In genomic region chr17:39011907-39012468, GRCh38 we compare ENCODE assay signal across 26 cellular contexts. TPM values are rescaled to one million over a fixed set of nuclear protein-coding genes. Genes with fewer than 3 reads are reported as not detected.
A peak's percentile ranks its signal among the peaks of the same experiment; 100 is the strongest.
DNase-seq lines count a peak whose midpoint lies in the region; ATAC-seq, FAIRE-seq and TF ChIP-seq lines count a peak whose summit lies in the region.
"Had no signal": no experiment of that assay in that cellular context is flagged by ENCODE, and none has a peak within 500 bp of the region (broad histone marks: within the 10 kb centered on the region; RNA-seq: fewer than 3 reads in every experiment).

No MANE protein-coding gene starts in this region.

- no peak overlapping the region for H3K14ac ChIP-seq in H9 (ENCODE audit: insufficient read depth, low read length)

- no peaks in the 10 kb centered on the region for H3K23me2 ChIP-seq in H9 (ENCODE audit: insufficient read length, low read depth, low read length, poor library complexity, severe bottlenecking)

- no peak overlapping the region for H3K18ac ChIP-seq in H9 (ENCODE audit: insufficient read length, low read depth, low read length)

- intact Hi-C loops in K562 (cut with micrococcal nuclease), result no loop called here

- H3K36me3 ChIP-seq in K562 (ENCODE audit: control insufficient read depth, insufficient read depth, low read length) (no peaks in the 10 kb centered on the region), iPS-15b (ENCODE audit: control insufficient read depth, insufficient read depth, low read length) (no peaks in the 10 kb centered on the region)
- H3K36me3 ChIP-seq: heart right ventricle, prostate gland, SJCRH30 had no signal

- H3K4me2 ChIP-seq in H9 (ENCODE audit: insufficient read depth, insufficient read length, low read length), result peak overlapping the region; percentile 35
- H3K4me2 ChIP-seq in K562 (ENCODE audit: insufficient read depth, low read length), result no peak overlapping the region

- no CpG with 5 or more reads among the region's 14 CpGs for WGBS in H9 (ENCODE audit: extremely low coverage, insufficient read length, low lambda C conversion rate)
- WGBS in K562 (ENCODE audit: insufficient coverage, low coverage, missing lambda C conversion rate), result 66% methylated on average over 12 of the region's 14 CpGs

- H2AK5ac ChIP-seq in H9 (ENCODE audit: insufficient read length, low read length), result no peak overlapping the region

- H3K9me3 Mint-ChIP-seq in H9, result peaks cover 0 to 7% of the 10 kb centered on the region in 2 experiments; a peak in 1 of 5 replicates
- no peaks in the 10 kb centered on the region for H3K9me3 Mint-ChIP-seq in progenitor cell of endocrine pancreas (ENCODE audit: low read depth)
- H3K9me3 Mint-ChIP-seq: activated CD4-positive, alpha-beta T cell treated with anti-CD3 and anti-CD28 coated beads, Interleukin-2, amount 10 ng/mL, durations not matched to agents 24 days and 14 days; activated T-helper 2 cell treated with anti-CD3 and anti-CD28 coated beads, Interferon-gamma antibody, Interleukin-2, Interleukin-4, amounts not matched to agents 10 μg/mL and 5 μg/mL and 100 μg/mL, durations not matched to agents 14 hours and 24 hours and 36 hours; mesothelial cell of epicardium; natural killer cell; stimulated activated memory B cell treated with anti-CD40 and anti-IgM and Interleukin-4, amounts not matched to agents 10 μg/mL and 1 μg/mL and 100 μg/mL, for 72 hours had no signal

- H3K27ac ChIP-seq in H9 (ENCODE audit: insufficient read length, low read depth, low read length) (no peak overlapping the region), K562 (ENCODE audit: extremely low read depth, low read depth, low read length) (no peak overlapping the region)
- H3K27ac ChIP-seq: heart right ventricle, prostate gland, SJCRH30, testis had no signal

- POLR2A ChIA-PET in K562 (lab: Yijun Ruan, JAX), result interaction anchor here (0.7 to 1.0 kb wide), 2 partner anchors 10 to 17 kb away, joined by 3 to 5 read pairs; no protein-coding TSS in a partner anchor

- no peak overlapping the region for H3K4ac ChIP-seq in H9 (ENCODE audit: low read depth, low read length)

- no peak for TF ChIP-seq RAD21 in K562 (CRISPR knock-in tag; conservative IDR thresholded peaks at IDR 0.05 in 1 of 2, IDR thresholded peaks at IDR 0.05 in 1 of 2)

- H3K79me2 ChIP-seq in H9 (ENCODE audit: insufficient read depth, low read length) (no peaks in the 10 kb centered on the region), K562 (ENCODE audit: control insufficient read depth, insufficient read depth, low read length) (no peaks in the 10 kb centered on the region)

- H3K4me1 ChIP-seq in H9 (ENCODE audit: insufficient read depth, low read length) (no peaks in the 10 kb centered on the region; the same call in 1 of the 2 replicates), K562 (replicated peaks in 1 of 2; ENCODE audit: control insufficient read depth in 2 of 2, insufficient read depth in 2 of 2, low read length in 2 of 2) (peaks cover 18 to 42% of the 10 kb centered on the region in 2 experiments), iPS-15b (ENCODE audit: control insufficient read depth, insufficient read depth, low read length) (peaks cover 3% of the 10 kb centered on the region)
- H3K4me1 ChIP-seq: prostate gland, SJCRH30, testis had no signal

- no peak overlapping the region for H4K8ac ChIP-seq in H9 (replicated peaks; ENCODE audit: insufficient read length, low read depth, low read length)

- H3K9ac ChIP-seq in H9 (ENCODE audit: extremely low read depth, insufficient read length, low read length) (no peak overlapping the region), K562 (ENCODE audit: insufficient read depth in 1 of 2, low read depth in 2 of 2, low read length in 2 of 2) (peak overlapping the region in 1 of 2 experiments; percentile 65; a peak in 1 of 4 replicates), iPS-15b (ENCODE audit: low read depth, low read length) (peak overlapping the region; percentile 18)

- no peak for FAIRE-seq in K562 (lab: Jason Lieb, UNC)

- H3K27me3 Mint-ChIP-seq in H9 (ENCODE audit: low read depth), result no peaks in the 10 kb centered on the region; the same call in 1 of the 2 replicates
- peaks cover 14% of the 10 kb centered on the region for H3K27me3 Mint-ChIP-seq in progenitor cell of endocrine pancreas

- H3K79me1 ChIP-seq in H9 (ENCODE audit: insufficient read depth, low read depth, low read length, poor library complexity, severe bottlenecking), result no peaks in the 10 kb centered on the region

- no peaks in the 10 kb centered on the region for H3K9me3 ChIP-seq in H9 (ENCODE audit: control insufficient read depth, low read depth, low read length)
- H3K9me3 ChIP-seq in K562 (replicated peaks; ENCODE audit: control insufficient read depth, insufficient read depth, low read depth, low read length), result no peaks in the 10 kb centered on the region; the same call in 1 of the 2 replicates
- no peaks in the 10 kb centered on the region for H3K9me3 ChIP-seq in iPS-15b (ENCODE audit: control insufficient read depth, insufficient read depth, low read length)
- H3K9me3 ChIP-seq: prostate gland, SJCRH30, testis had no signal

- H2BK20ac ChIP-seq in H9 (ENCODE audit: low read depth, low read length, poor library complexity, severe bottlenecking), result no peak overlapping the region

- no TSS peak for BruUV-seq in K562 (replicated peaks; lab: Mats Ljungman, UMichigan)

- H4K20me1 ChIP-seq in H9 (ENCODE audit: control insufficient read depth, insufficient read depth, insufficient read length) (no peaks in the 10 kb centered on the region), K562 (replicated peaks; ENCODE audit: control insufficient read depth, insufficient read depth, low read length) (no peaks in the 10 kb centered on the region)

- peak; percentile 65; the same call in 2 of the 3 replicates for TF ChIP-seq CTCF in H9 (conservative IDR thresholded peaks at IDR 0.05)
- TF ChIP-seq CTCF in K562 (IDR thresholded peaks at IDR 0.05 in 2 of 3, conservative IDR thresholded peaks at IDR 0.05 in 1 of 3; ENCODE audit: insufficient read depth in 2 of 3, low read depth in 1 of 3, low read length in 3 of 3), result no peak
- peak; percentile 50 for TF ChIP-seq CTCF in progenitor cell of endocrine pancreas (IDR thresholded peaks at IDR 0.05; ENCODE audit: unreplicated experiment)

- CTCF ChIA-PET in K562 (lab: Yijun Ruan, JAX; ENCODE audit: low intra/inter-chr PET ratio), result interaction anchor here (0.6 kb wide), 1 partner anchor 25 kb away, joined by 3 read pairs; no protein-coding TSS in a partner anchor

- DNase-seq in H9, result peak; percentile 86
- DNase-seq in K562 (ENCODE audit: extremely low read depth in 1 of 4, low spot score in 3 of 4), result no peak
- DNase-seq in progenitor cell of endocrine pancreas (ENCODE audit: low spot score, unreplicated experiment), result no peak
- no peak for DNase-seq in NCI-H2171 (lab: John Stamatoyannopoulos, UW)
- DNase-seq: activated CD4-positive, alpha-beta T cell treated with anti-CD3 and anti-CD28 coated beads, Interleukin-2, amount 10 ng/mL, durations not matched to agents 24 days and 14 days; activated CD8-positive, alpha-beta memory T cell treated with anti-CD3 and anti-CD28 coated beads, Interleukin-2, amount 10 ng/mL, durations not matched to agents 7 days and 5 days; AML-193; cortex of kidney; heart right ventricle; left colon; MM.1S; natural killer cell; NCI-H146; NCI-H774; SJCRH30; stimulated activated CD4-positive, alpha-beta T cell treated with anti-CD3 and anti-CD28 coated beads, Interleukin-1b, Interleukin-23, amount 100 ng/mL, for 48 hours; T-helper 1 cell; testis had no signal

- H3K23ac ChIP-seq in H9 (ENCODE audit: insufficient read length, low read depth, low read length), result no peak overlapping the region

- no peak overlapping the region for H3T11ph ChIP-seq in H9 (ENCODE audit: low read length)

- H3K27ac Mint-ChIP-seq in H9 (peak overlapping the region in 2 of 3 experiments; percentile 22 to 67; a peak in 3 of 7 replicates), progenitor cell of endocrine pancreas (peak overlapping the region; percentile 49)
- H3K27ac Mint-ChIP-seq: activated CD4-positive, alpha-beta T cell treated with anti-CD3 and anti-CD28 coated beads, Interleukin-2, amount 10 ng/mL, durations not matched to agents 24 days and 14 days; activated CD8-positive, alpha-beta memory T cell treated with anti-CD3 and anti-CD28 coated beads, Interleukin-2, amount 10 ng/mL, durations not matched to agents 7 days and 5 days; activated T-helper 2 cell treated with anti-CD3 and anti-CD28 coated beads, Interferon-gamma antibody, Interleukin-2, Interleukin-4, amounts not matched to agents 10 μg/mL and 5 μg/mL and 100 μg/mL, durations not matched to agents 14 hours and 24 hours and 36 hours; mesothelial cell of epicardium; natural killer cell; stimulated activated memory B cell treated with anti-CD40 and anti-IgM and Interleukin-4, amounts not matched to agents 10 μg/mL and 1 μg/mL and 100 μg/mL, for 72 hours had no signal

- H3K4me1 Mint-ChIP-seq in H9 (peaks cover 23 to 32% of the 10 kb centered on the region in 2 experiments), progenitor cell of endocrine pancreas (ENCODE audit: low read depth) (peaks cover 5% of the 10 kb centered on the region)
- H3K4me1 Mint-ChIP-seq: stimulated activated memory B cell treated with anti-CD40 and anti-IgM and Interleukin-4, amounts not matched to agents 10 μg/mL and 1 μg/mL and 100 μg/mL, for 72 hours had no signal

- H2AFZ ChIP-seq in H9 (ENCODE audit: low read length) (no peak overlapping the region), K562 (ENCODE audit: low read depth, low read length) (peak overlapping the region; percentile 53; the same call in 1 of the 2 replicates)

- no peak overlapping the region for H4K91ac ChIP-seq in H9 (ENCODE audit: insufficient read length, low read depth, low read length)

- H3K4me3 ChIP-seq in K562 (no peak overlapping the region), iPS-15b (ENCODE audit: low read depth, low read length) (peak overlapping the region; percentile 55)
- H3K4me3 ChIP-seq: heart right ventricle, prostate gland, SJCRH30, testis had no signal

- TF ChIP-seq POLR2A in K562 (conservative IDR thresholded peaks at IDR 0.05), result no peak

- no peak overlapping the region for H2BK5ac ChIP-seq in H9 (ENCODE audit: insufficient read length, low read length)

- no peak for TF ChIP-seq EP300 in K562 (IDR thresholded peaks at IDR 0.05; ENCODE audit: low read length)

- H3K4me3 Mint-ChIP-seq in H9 (peak overlapping the region; percentile 54 to 76), progenitor cell of endocrine pancreas (ENCODE audit: low read depth) (peak overlapping the region; percentile 5)
- H3K4me3 Mint-ChIP-seq: activated CD4-positive, alpha-beta T cell treated with anti-CD3 and anti-CD28 coated beads, Interleukin-2, amount 10 ng/mL, durations not matched to agents 24 days and 14 days; activated CD8-positive, alpha-beta memory T cell treated with anti-CD3 and anti-CD28 coated beads, Interleukin-2, amount 10 ng/mL, durations not matched to agents 7 days and 5 days; mesothelial cell of epicardium; natural killer cell; stimulated activated memory B cell treated with anti-CD40 and anti-IgM and Interleukin-4, amounts not matched to agents 10 μg/mL and 1 μg/mL and 100 μg/mL, for 72 hours had no signal

- ATAC-seq in K562 (no peak), HG03439 (IDR thresholded peaks at IDR 0.05; ENCODE audit: unreplicated experiment) (no peak), HG02759 (IDR thresholded peaks at IDR 0.05; ENCODE audit: unreplicated experiment) (no peak)
- ATAC-seq: activated CD8-positive, alpha-beta memory T cell treated with anti-CD3 and anti-CD28 coated beads, Interleukin-2, amount 10 ng/mL, durations not matched to agents 7 days and 5 days; heart right ventricle; left colon; natural killer cell; stimulated activated memory B cell treated with anti-CD40 and anti-IgM and Interleukin-4, amounts not matched to agents 10 μg/mL and 1 μg/mL and 100 μg/mL, for 72 hours had no signal

- in situ Hi-C loops in K562 (cut with MboI), result no loop called here

- H2BK120ac ChIP-seq in H9 (ENCODE audit: low read depth, low read length, poor library complexity, severe bottlenecking), result no peak overlapping the region

- no peak overlapping the region for H4K5ac ChIP-seq in H9 (ENCODE audit: insufficient read length, low read depth, low read length)

- peaks cover 2% of the 10 kb centered on the region for H3K9me1 ChIP-seq in K562 (ENCODE audit: control insufficient read depth, insufficient read depth, low read length)

- H2BK15ac ChIP-seq in H9 (ENCODE audit: low read depth, low read length), result no peak overlapping the region

- H3K56ac ChIP-seq in H9 (ENCODE audit: insufficient read length, low read depth, low read length), result no peak overlapping the region

- no peak overlapping the region for H2BK12ac ChIP-seq in H9 (ENCODE audit: insufficient read length, low read depth, low read length)

- H3K27me3 ChIP-seq in H9 (ENCODE audit: insufficient read depth, low read length) (no peaks in the 10 kb centered on the region), K562 (ENCODE audit: control insufficient read depth in 2 of 2, insufficient read depth in 2 of 2, low read length in 2 of 2) (no peaks in the 10 kb centered on the region), iPS-15b (ENCODE audit: control insufficient read depth, insufficient read depth, low read length) (no peaks in the 10 kb centered on the region)
- H3K27me3 ChIP-seq: SJCRH30, testis had no signal

- no peaks in the 10 kb centered on the region for H3K36me3 Mint-ChIP-seq in H9 (ENCODE audit: insufficient read depth in 1 of 3, low read depth in 3 of 3)
- H3K36me3 Mint-ChIP-seq in progenitor cell of endocrine pancreas (ENCODE audit: insufficient read depth), result no peaks in the 10 kb centered on the region
- H3K36me3 Mint-ChIP-seq: activated CD8-positive, alpha-beta memory T cell treated with anti-CD3 and anti-CD28 coated beads, Interleukin-2, amount 10 ng/mL, durations not matched to agents 7 days and 5 days; mesothelial cell of epicardium; natural killer cell; stimulated activated memory B cell treated with anti-CD40 and anti-IgM and Interleukin-4, amounts not matched to agents 10 μg/mL and 1 μg/mL and 100 μg/mL, for 72 hours had no signal

RNA-seq across cellular contexts. Expression of gene FBXO47, which starts 44.8 kb away (rescaled TPM):
- not detected in 2 replicates for total RNA-seq in H9 (2021)
- total RNA-seq in K562 (2011; cell fraction: chromatin; rRNA removed; ENCODE audit: low replicate concordance), result not detected in 2 replicates
- not detected in 2 replicates for total RNA-seq in K562 (2011; cell fraction: nucleolus; rRNA removed)
- not detected in 2 replicates for total RNA-seq in K562 (2011; cell fraction: nucleoplasm; rRNA removed)
- not detected in 2 replicates for total RNA-seq in K562 (2014; rRNA removed)
- total RNA-seq in K562 (2014; rRNA removed; fragmentation: Illumina TruSeq; extraction: Trizol), result not detected in 2 replicates
- total RNA-seq in K562 (2015; rRNA removed; fragmentation: Illumina TruSeq; extraction: Trizol), result not detected in 2 replicates
- total RNA-seq in K562 (2021), result not detected in 2 replicates
- polyA plus RNA-seq in K562 (2011; rRNA removed), result not detected in 2 replicates
- polyA plus RNA-seq in K562 (2011; cell fraction: cytosol; rRNA removed), result not detected in 2 replicates
- not detected in 2 replicates for polyA plus RNA-seq in K562 (2011; cell fraction: nucleus; rRNA removed)
- polyA plus RNA-seq in K562 (2012), result not detected in 2 replicates
- polyA plus RNA-seq in K562 (2014; fragmentation: Illumina TruSeq; extraction: Trizol), result not detected in 2 replicates
- polyA plus RNA-seq in K562 (2014; fragmentation: Nextera tagmentation; extraction: Ambion mirVana), result not detected
- not detected in 2 replicates for polyA plus RNA-seq in K562 (2014; rRNA removed)
- polyA minus RNA-seq in K562 (2011; rRNA and poly(A)+ RNA removed), result not detected in 2 replicates
- polyA minus RNA-seq in K562 (2011; cell fraction: cytosol; rRNA and poly(A)+ RNA removed), result not detected in 2 replicates
- not detected in 2 replicates for polyA minus RNA-seq in K562 (2011; cell fraction: nucleus; rRNA and poly(A)+ RNA removed)
- not detected in 2 replicates for total RNA-seq in progenitor cell of endocrine pancreas
- total RNA-seq: activated T-helper 2 cell treated with anti-CD3 and anti-CD28 coated beads, Interferon-gamma antibody, Interleukin-2, Interleukin-4, amounts not matched to agents 10 μg/mL and 5 μg/mL and 100 μg/mL, durations not matched to agents 14 hours and 24 hours and 36 hours; Daoy; heart right ventricle; left colon; mesothelial cell of epicardium; natural killer cell; SJCRH30 had no signal
- polyA plus RNA-seq: heart right ventricle had no signal

Comparison
In these comparisons a context has a peak if more than half of its experiments do, and no peak if none do; other contexts are left out.
1. CTCF ChIP-seq: peak in H9 (single experiment) and progenitor cell of endocrine pancreas (single experiment); none in K562 (0 of 3).